In genomic region chr2:195649629-195650190, GRCh38 we compare ENCODE assay signal across 1 cellular context.
TF ChIP-seq lines count a peak whose summit lies in the region.

No MANE protein-coding gene starts in this region.

TF ChIP-seq in HepG2, 621 proteins besides CTCF, POLR2A, EP300 and RAD21 (continued from another document):
- TF ChIP-seq HMGXB4 (CRISPR knock-in tag; IDR thresholded peaks at IDR 0.05; ENCODE audit: borderline replicate concordance in 1 of 2, low read depth in 1 of 2) = no peak
- TF ChIP-seq RBFOX2 (IDR thresholded peaks at IDR 0.05; ENCODE audit: low read depth, low read length) = no peak
- TF ChIP-seq MED13 (CRISPR knock-in tag; IDR thresholded peaks at IDR 0.05) = no peak
- no peak for TF ChIP-seq PTBP1 (IDR thresholded peaks at IDR 0.05; ENCODE audit: low read depth, low read length, poor library complexity, severe bottlenecking)
TF ChIP-seq in HepG2: peak in this region for 0.
